ENCODE assay signal across 2 cellular contexts in genomic region chr22:43114958-43115357, GRCh38.
A peak's percentile ranks its signal among the peaks of the same experiment; 100 is the strongest.
TF ChIP-seq lines count a peak whose summit lies in the region.

No MANE protein-coding gene starts in this region.

TF ChIP-seq in HepG2, 621 proteins besides CTCF, POLR2A, EP300 and RAD21 (continues in another document):
- no peak for TF ChIP-seq JDP2 (CRISPR knock-in tag; IDR thresholded peaks at IDR 0.05; ENCODE audit: borderline replicate concordance)
- TF ChIP-seq SMC3 (IDR thresholded peaks at IDR 0.05; ENCODE audit: low read length), result no peak
- no peak for TF ChIP-seq KLF15 (CRISPR knock-in tag; IDR thresholded peaks at IDR 0.05; ENCODE audit: borderline replicate concordance)
- no peak for TF ChIP-seq ZNF292 (CRISPR knock-in tag; IDR thresholded peaks at IDR 0.05; ENCODE audit: borderline replicate concordance, low read depth)
- TF ChIP-seq ZSCAN21 (CRISPR knock-in tag; IDR thresholded peaks at IDR 0.05; ENCODE audit: borderline replicate concordance), result no peak
- TF ChIP-seq TEAD3 (CRISPR knock-in tag; optimal IDR thresholded peaks at IDR 0.05; ENCODE audit: borderline replicate concordance), result no peak
- no peak for TF ChIP-seq ZBTB33 (CRISPR knock-in tag; IDR thresholded peaks at IDR 0.05)
- TF ChIP-seq ZNF761 (CRISPR knock-in tag; conservative IDR thresholded peaks at IDR 0.05), result no peak
- no peak for TF ChIP-seq ZSCAN20 (CRISPR knock-in tag; IDR thresholded peaks at IDR 0.05; ENCODE audit: borderline replicate concordance)
- TF ChIP-seq SAP130 (CRISPR knock-in tag; IDR thresholded peaks at IDR 0.05; ENCODE audit: low read depth), result 0 out of 2 replicates have a peak, but pooled peaks have one; percentile 20
- TF ChIP-seq SIX1 (CRISPR knock-in tag; IDR thresholded peaks at IDR 0.05; ENCODE audit: borderline replicate concordance), result no peak
- TF ChIP-seq, protein P1, sequence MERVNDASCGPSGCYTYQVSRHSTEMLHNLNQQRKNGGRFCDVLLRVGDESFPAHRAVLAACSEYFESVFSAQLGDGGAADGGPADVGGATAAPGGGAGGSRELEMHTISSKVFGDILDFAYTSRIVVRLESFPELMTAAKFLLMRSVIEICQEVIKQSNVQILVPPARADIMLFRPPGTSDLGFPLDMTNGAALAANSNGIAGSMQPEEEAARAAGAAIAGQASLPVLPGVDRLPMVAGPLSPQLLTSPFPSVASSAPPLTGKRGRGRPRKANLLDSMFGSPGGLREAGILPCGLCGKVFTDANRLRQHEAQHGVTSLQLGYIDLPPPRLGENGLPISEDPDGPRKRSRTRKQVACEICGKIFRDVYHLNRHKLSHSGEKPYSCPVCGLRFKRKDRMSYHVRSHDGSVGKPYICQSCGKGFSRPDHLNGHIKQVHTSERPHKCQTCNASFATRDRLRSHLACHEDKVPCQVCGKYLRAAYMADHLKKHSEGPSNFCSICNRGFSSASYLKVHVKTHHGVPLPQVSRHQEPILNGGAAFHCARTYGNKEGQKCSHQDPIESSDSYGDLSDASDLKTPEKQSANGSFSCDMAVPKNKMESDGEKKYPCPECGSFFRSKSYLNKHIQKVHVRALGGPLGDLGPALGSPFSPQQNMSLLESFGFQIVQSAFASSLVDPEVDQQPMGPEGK (CRISPR knock-in tag; IDR thresholded peaks at IDR 0.05), result peak; percentile 70
- TF ChIP-seq ZNF230 (CRISPR knock-in tag; IDR thresholded peaks at IDR 0.05), result no peak
- TF ChIP-seq FOXA1 (IDR thresholded peaks at IDR 0.05), result no peak
- peak; percentile 48; the same call in 1 of the 2 replicates for TF ChIP-seq FOXA1 (CRISPR knock-in tag; IDR thresholded peaks at IDR 0.05)
- TF ChIP-seq ZNF512B (CRISPR knock-in tag; IDR thresholded peaks at IDR 0.05; ENCODE audit: borderline replicate concordance), result no peak
- TF ChIP-seq MED1 (CRISPR knock-in tag; IDR thresholded peaks at IDR 0.05), result no peak
- TF ChIP-seq DNMT3B (CRISPR knock-in tag; conservative IDR thresholded peaks at IDR 0.05), result no peak
- TF ChIP-seq LRRFIP1 (CRISPR knock-in tag; conservative IDR thresholded peaks at IDR 0.05), result no peak
- no peak for TF ChIP-seq FOXP1 (IDR thresholded peaks at IDR 0.05)
- TF ChIP-seq FOXP1 (CRISPR knock-in tag; IDR thresholded peaks at IDR 0.05), result peak; percentile 71
- no peak for TF ChIP-seq PAWR (CRISPR knock-in tag; IDR thresholded peaks at IDR 0.05; ENCODE audit: borderline replicate concordance)
- no peak for TF ChIP-seq PAX8 (CRISPR knock-in tag; IDR thresholded peaks at IDR 0.05; ENCODE audit: borderline replicate concordance)

TF ChIP-seq in HEK293T, 16 proteins besides CTCF, POLR2A, EP300 and RAD21:
- TF ChIP-seq LEF1 (IDR thresholded peaks at IDR 0.05; ENCODE audit: borderline replicate concordance) (no peak), NFRKB (IDR thresholded peaks at IDR 0.05) (no peak), FOXA1 (IDR thresholded peaks at IDR 0.05) (no peak), FOXM1 (IDR thresholded peaks at IDR 0.05; ENCODE audit: borderline replicate concordance) (no peak)
